Comparison of ENCODE assay signal across 18 cellular contexts in genomic region chr7:14021069-14021468, GRCh38. TPM values are rescaled to one million over a fixed set of nuclear protein-coding genes. Genes with fewer than 3 reads are reported as not detected.
DNase-seq lines count a peak whose midpoint lies in the region; ATAC-seq, FAIRE-seq and TF ChIP-seq lines count a peak whose summit lies in the region.
"Had no signal": no experiment of that assay in that cellular context is flagged by ENCODE, and none has a peak within 500 bp of the region (broad histone marks: within the 10 kb centered on the region; RNA-seq: fewer than 3 reads in every experiment).

No MANE protein-coding gene starts in this region.

- no peak overlapping the region for H3K27ac Mint-ChIP-seq in activated T-helper 17 cell treated with anti-CD3 and anti-CD28 coated beads, Interleukin-2, amount 50 U/mL, for 72 hours
- H3K27ac Mint-ChIP-seq: activated naive CD8-positive, alpha-beta T cell had no signal

- peak overlapping the region; percentile 35; the same call in 1 of the 2 replicates for H2BK120ac ChIP-seq in IMR-90 (ENCODE audit: low read depth, low read length)

- CTCF ChIA-PET in IMR-90 (lab: Yijun Ruan, JAX) (no interaction called here), K562 (lab: Yijun Ruan, JAX; ENCODE audit: low intra/inter-chr PET ratio) (no interaction called here)

- peak overlapping the region; percentile 56; the same call in 1 of the 2 replicates for H3K4me2 ChIP-seq in IMR-90 (ENCODE audit: low read depth, low read length)
- no peak overlapping the region for H3K4me2 ChIP-seq in K562 (ENCODE audit: insufficient read depth, low read length)
- H3K4me2 ChIP-seq: A549, PC-9 had no signal

- no peak overlapping the region; the same call in 1 of the 2 replicates for H3K27ac ChIP-seq in ACC112 (ENCODE audit: low read depth, low read length)
- H3K27ac ChIP-seq in IMR-90 (ENCODE audit: insufficient read depth, low read length), result no peak overlapping the region
- no peak overlapping the region for H3K27ac ChIP-seq in K562 (ENCODE audit: extremely low read depth, low read depth, low read length)
- H3K27ac ChIP-seq: A549, colonic mucosa, PC-9 had no signal

- H2BK15ac ChIP-seq in IMR-90 (ENCODE audit: low read depth, low read length), result no peak overlapping the region; the same call in 2 of the 3 replicates

- no peak overlapping the region for H2BK5ac ChIP-seq in IMR-90 (ENCODE audit: low read depth, low read length, poor library complexity, severe bottlenecking)

- no peaks in the 10 kb centered on the region for H3K36me3 Mint-ChIP-seq in activated T-helper 17 cell treated with anti-CD3 and anti-CD28 coated beads, Interleukin-2, amount 50 U/mL, for 72 hours (ENCODE audit: low read depth)
- H3K36me3 Mint-ChIP-seq: activated naive CD8-positive, alpha-beta T cell had no signal

- intact Hi-C loops in IMR-90 (cut with micrococcal nuclease) (no loop called here), K562 (cut with micrococcal nuclease) (no loop called here)

- FAIRE-seq in K562 (lab: Jason Lieb, UNC), result no peak
- FAIRE-seq: A549 had no signal

- DNase-seq in IMR-90 (peak; percentile 84), K562 (ENCODE audit: extremely low read depth in 1 of 4, low spot score in 3 of 4) (no peak), glomerular visceral epithelial cell (ENCODE audit: extremely low spot score) (peak; percentile 21), NCI-H2196 (lab: John Stamatoyannopoulos, UW; ENCODE audit: unreplicated experiment) (no peak), NCI-H146 treated with DMSO at 0.1 percent for 48 hours (lab: John Stamatoyannopoulos, UW; ENCODE audit: unreplicated experiment) (no peak)
- no peak for DNase-seq in activated CD4-positive, alpha-beta T cell treated with anti-CD3 and anti-CD28 coated beads for 48 hours
- DNase-seq: activated CD4-positive, CD25-positive, alpha-beta regulatory T cell; activated CD8-positive, alpha-beta memory T cell treated with anti-CD3 and anti-CD28 coated beads, Interleukin-2, amount 50 U/mL, for 48 hours; colonic mucosa; NCI-H1417; NCI-H446; PC-9; stimulated activated naive CD4-positive, alpha-beta T cell treated with Interleukin-2 at 50 U/mL for 16 hours; T-helper 1 cell had no signal

- H2AK5ac ChIP-seq in IMR-90 (ENCODE audit: low read depth, low read length), result no peak overlapping the region

- TF ChIP-seq EP300 in K562 (IDR thresholded peaks at IDR 0.05; ENCODE audit: low read length), result no peak

- peaks cover 15% of the 10 kb centered on the region for H3K4me1 ChIP-seq in ACC112 (ENCODE audit: control insufficient read depth, insufficient read depth, low read length, unreplicated experiment)
- H3K4me1 ChIP-seq in IMR-90 (ENCODE audit: control insufficient read depth, insufficient read depth, low read length), result peaks cover 5% of the 10 kb centered on the region
- H3K4me1 ChIP-seq in K562 (replicated peaks in 1 of 2; ENCODE audit: control insufficient read depth in 2 of 2, insufficient read depth in 2 of 2, low read length in 2 of 2), result no peaks in the 10 kb centered on the region
- H3K4me1 ChIP-seq: A549, colonic mucosa had no signal

- H2AK9ac ChIP-seq in IMR-90 (replicated peaks; ENCODE audit: low read depth, low read length, poor library complexity), result no peak overlapping the region

- H3K79me2 ChIP-seq in ACC112 (ENCODE audit: control insufficient read depth, insufficient read depth, low read length, unreplicated experiment) (no peaks in the 10 kb centered on the region), K562 (ENCODE audit: control insufficient read depth, insufficient read depth, low read length) (no peaks in the 10 kb centered on the region)

- H2BK20ac ChIP-seq in IMR-90 (ENCODE audit: low read depth, low read length), result no peak overlapping the region

- peaks cover 3% of the 10 kb centered on the region for H3K27me3 Mint-ChIP-seq in activated T-helper 17 cell treated with anti-CD3 and anti-CD28 coated beads, Interleukin-2, amount 50 U/mL, for 72 hours
- H3K27me3 Mint-ChIP-seq: activated naive CD8-positive, alpha-beta T cell had no signal

- no peak overlapping the region for H3K56ac ChIP-seq in IMR-90 (ENCODE audit: extremely low read depth, insufficient read depth, low read length)

- TF ChIP-seq RAD21 in IMR-90 (IDR thresholded peaks at IDR 0.05; ENCODE audit: low read length), result no peak
- TF ChIP-seq RAD21 in K562 (CRISPR knock-in tag; conservative IDR thresholded peaks at IDR 0.05 in 1 of 2, IDR thresholded peaks at IDR 0.05 in 1 of 2), result no peak

- peak overlapping the region; percentile 25; the same call in 1 of the 2 replicates for H3K4me3 ChIP-seq in ACC112 (ENCODE audit: low read depth, low read length)
- no peak overlapping the region for H3K4me3 ChIP-seq in IMR-90 (ENCODE audit: insufficient read depth, low read depth, low read length)
- H3K4me3 ChIP-seq in K562, result no peak overlapping the region
- H3K4me3 ChIP-seq: A549, colonic mucosa, PC-9 had no signal

- no peak overlapping the region for H3K4me3 Mint-ChIP-seq in activated T-helper 17 cell treated with anti-CD3 and anti-CD28 coated beads, Interleukin-2, amount 50 U/mL, for 72 hours
- H3K4me3 Mint-ChIP-seq: activated naive CD8-positive, alpha-beta T cell had no signal

- no peak overlapping the region for H2AFZ ChIP-seq in ACC112 (ENCODE audit: low read length, unreplicated experiment)
- no peak overlapping the region for H2AFZ ChIP-seq in IMR-90 (replicated peaks; ENCODE audit: low read length, poor library complexity)
- H2AFZ ChIP-seq in K562 (ENCODE audit: low read depth, low read length), result no peak overlapping the region
- H2AFZ ChIP-seq: PC-9 had no signal

- H3K79me1 ChIP-seq in IMR-90 (ENCODE audit: low read depth in 1 of 2, low read length in 2 of 2), result no peaks in the 10 kb centered on the region

- H3K9ac ChIP-seq in IMR-90 (ENCODE audit: low read depth, low read length) (no peak overlapping the region), K562 (ENCODE audit: insufficient read depth in 1 of 2, low read depth in 2 of 2, low read length in 2 of 2) (no peak overlapping the region)

- H4K20me1 ChIP-seq in IMR-90 (ENCODE audit: insufficient read depth, low read length) (no peaks in the 10 kb centered on the region), K562 (replicated peaks; ENCODE audit: control insufficient read depth, insufficient read depth, low read length) (no peaks in the 10 kb centered on the region)

- WGBS in IMR-90 (ENCODE audit: extremely low coverage in 2 of 2, insufficient read length in 1 of 2), 2 experiments, result no CpG with 5 or more reads among the region's 3 CpGs
- WGBS in K562 (ENCODE audit: insufficient coverage, low coverage, missing lambda C conversion rate), result 34% methylated on average over 3 of the region's 3 CpGs

- H3K4me1 Mint-ChIP-seq in activated T-helper 17 cell treated with anti-CD3 and anti-CD28 coated beads, Interleukin-2, amount 50 U/mL, for 72 hours, result no peaks in the 10 kb centered on the region

- H3K23ac ChIP-seq in IMR-90 (ENCODE audit: low read depth, low read length), result no peak overlapping the region

- H3K9me3 ChIP-seq in IMR-90 (ENCODE audit: control insufficient read depth, insufficient read depth, low read length) (no peaks in the 10 kb centered on the region), K562 (replicated peaks; ENCODE audit: control insufficient read depth, insufficient read depth, low read depth, low read length) (no peaks in the 10 kb centered on the region)
- H3K9me3 ChIP-seq: A549, colonic mucosa had no signal

- H4K5ac ChIP-seq in IMR-90 (ENCODE audit: low read depth, low read length), result no peak overlapping the region

- no peak overlapping the region for H3K18ac ChIP-seq in IMR-90 (ENCODE audit: low read depth, low read length)

- BruUV-seq in IMR-90 (replicated peaks; lab: Mats Ljungman, UMichigan), result no TSS peak
- BruUV-seq in K562 (replicated peaks; lab: Mats Ljungman, UMichigan), result no TSS peak

- in situ Hi-C loops in IMR-90 (cut with MboI; ENCODE audit: low sequenced_read_pairs), result loop anchor here (25.0 kb wide), 1 partner anchor 484 kb away; no protein-coding TSS in a partner anchor
- in situ Hi-C loops in K562 (cut with MboI), result no loop called here

- H3K27me3 ChIP-seq in ACC112 (ENCODE audit: insufficient read depth, low read length), result no peaks in the 10 kb centered on the region
- H3K27me3 ChIP-seq in IMR-90 (ENCODE audit: control insufficient read depth, insufficient read depth, low read length), result no peaks in the 10 kb centered on the region
- no peaks in the 10 kb centered on the region for H3K27me3 ChIP-seq in K562 (ENCODE audit: control insufficient read depth in 2 of 2, insufficient read depth in 2 of 2, low read length in 2 of 2)
- H3K27me3 ChIP-seq: colonic mucosa had no signal

- ATAC-seq in IMR-90 (ENCODE audit: low read depth) (peak; percentile 86), K562 (peak; percentile 34; the same call in 2 of the 3 replicates)
- no peak for ATAC-seq in activated T-helper 17 cell treated with anti-CD3 and anti-CD28 coated beads, Interleukin-2, amount 50 U/mL, for 72 hours (replicated peaks)
- ATAC-seq: A549 had no signal

- peak overlapping the region; percentile 51; the same call in 1 of the 2 replicates for H3K14ac ChIP-seq in IMR-90 (replicated peaks; ENCODE audit: low read depth, low read length)

- no peak overlapping the region for H4K91ac ChIP-seq in IMR-90 (ENCODE audit: insufficient read depth, low read depth, low read length)

- H3K36me3 ChIP-seq in ACC112 (ENCODE audit: insufficient read depth, low read length), result no peaks in the 10 kb centered on the region
- H3K36me3 ChIP-seq in IMR-90 (ENCODE audit: control insufficient read depth, insufficient read depth, low read length), result no peaks in the 10 kb centered on the region
- peaks cover 13% of the 10 kb centered on the region; the same call in 2 of the 3 replicates for H3K36me3 ChIP-seq in K562 (ENCODE audit: control insufficient read depth, insufficient read depth, low read length)
- H3K36me3 ChIP-seq: colonic mucosa had no signal

- H3K9me1 ChIP-seq in IMR-90 (ENCODE audit: insufficient read depth, low read length) (0 out of 2 replicates have a peak, but pooled peaks cover 2% of the 10 kb centered on the region), K562 (ENCODE audit: control insufficient read depth, insufficient read depth, low read length) (no peaks in the 10 kb centered on the region)

- no peak overlapping the region for H3K4ac ChIP-seq in IMR-90 (ENCODE audit: low read depth, low read length)

- no peaks in the 10 kb centered on the region for H3K9me3 Mint-ChIP-seq in activated T-helper 17 cell treated with anti-CD3 and anti-CD28 coated beads, Interleukin-2, amount 50 U/mL, for 72 hours

- TF ChIP-seq POLR2A in IMR-90 (IDR thresholded peaks at IDR 0.05; ENCODE audit: low read depth, low read length) (no peak), K562 (conservative IDR thresholded peaks at IDR 0.05) (no peak)

- no peak overlapping the region for H4K8ac ChIP-seq in IMR-90 (ENCODE audit: low read depth in 2 of 2, low read length in 2 of 2)

- POLR2A ChIA-PET in IMR-90 (lab: Charles Lee; ENCODE audit: unreplicated experiment) (no interaction called here), K562 (lab: Yijun Ruan, JAX) (no interaction called here)

- no peak for TF ChIP-seq CTCF in IMR-90 (conservative IDR thresholded peaks at IDR 0.05; ENCODE audit: low read depth, low read length)
- no peak for TF ChIP-seq CTCF in K562 (IDR thresholded peaks at IDR 0.05 in 2 of 3, conservative IDR thresholded peaks at IDR 0.05 in 1 of 3; ENCODE audit: insufficient read depth in 2 of 3, low read depth in 1 of 3, low read length in 3 of 3)

- dilution Hi-C loops in IMR-90 (cut with HindIII; ENCODE audit: low sequenced_read_pairs, unreplicated experiment), result no loop called here

RNA-seq across cellular contexts. Expression of gene ETV1, which starts 31.6 kb away (rescaled TPM):
- total RNA-seq in IMR-90 (2012; rRNA removed) (17.2 and 21.1 TPM in 2 replicates), K562 (2014; rRNA removed) (8.0 and 9.8 TPM in 2 replicates), K562 (2014; rRNA removed; fragmentation: Illumina TruSeq; extraction: Trizol) (15.9 and 16.3 TPM in 2 replicates), K562 (2015; rRNA removed; fragmentation: Illumina TruSeq; extraction: Trizol) (11.3 and 14.0 TPM in 2 replicates), K562 (2021) (18.1 and 27.4 TPM in 2 replicates)
- polyA plus RNA-seq in IMR-90 (2012; rRNA removed) (8.6 and 11.9 TPM in 2 replicates), K562 (2011; rRNA removed) (15.8 and 16.2 TPM in 2 replicates), K562 (2014; fragmentation: Illumina TruSeq; extraction: Trizol) (21.1 and 23.1 TPM in 2 replicates), K562 (2014; fragmentation: Nextera tagmentation; extraction: Ambion mirVana) (1 to 10 TPM; 7.2 to 9.8 TPM), K562 (2014; rRNA removed) (10.5 and 12.0 TPM in 2 replicates)
- polyA plus RNA-seq in IMR-90 (2012; cell fraction: cytosol; rRNA removed), result 3.8 and 7.2 TPM in 2 replicates
- 7.0 and 10.1 TPM in 2 replicates for polyA plus RNA-seq in IMR-90 (2012; cell fraction: nucleus; rRNA removed; ENCODE audit: low replicate concordance)
- 19.5 and 42.2 TPM in 2 replicates for total RNA-seq in K562 (2011; cell fraction: chromatin; rRNA removed; ENCODE audit: low replicate concordance)
- total RNA-seq in K562 (2011; cell fraction: nucleolus; rRNA removed), result 10.2 and 11.8 TPM in 2 replicates
- 23.3 and 36.9 TPM in 2 replicates for total RNA-seq in K562 (2011; cell fraction: nucleoplasm; rRNA removed)
- polyA plus RNA-seq in K562 (2011; cell fraction: cytosol; rRNA removed), result 12.6 and 14.8 TPM in 2 replicates
- polyA plus RNA-seq in K562 (2011; cell fraction: nucleus; rRNA removed), result 28.7 and 41.6 TPM in 2 replicates
- polyA plus RNA-seq in K562 (2012), result 15.6 and 21.3 TPM in 2 replicates
- polyA minus RNA-seq in K562 (2011; rRNA and poly(A)+ RNA removed), result 20.5 and 28.2 TPM in 2 replicates
- 5.4 and 7.4 TPM in 2 replicates for polyA minus RNA-seq in K562 (2011; cell fraction: cytosol; rRNA and poly(A)+ RNA removed)
- polyA minus RNA-seq in K562 (2011; cell fraction: nucleus; rRNA and poly(A)+ RNA removed), result 16.8 and 35.5 TPM in 2 replicates
- 1 to 10 TPM; 1.4 to 1.7 TPM for total RNA-seq in activated T-helper 17 cell treated with anti-CD3 and anti-CD28 coated beads, Interleukin-2, amount 50 U/mL, for 72 hours

Comparison
In these comparisons a context has a peak if more than half of its experiments do, and no peak if none do; other contexts are left out.
1. DNase-seq: peak in IMR-90 (single experiment) and glomerular visceral epithelial cell (single experiment); none in K562 (0 of 4), NCI-H2196 (single experiment), activated CD4-positive, alpha-beta T cell treated with anti-CD3 and anti-CD28 coated beads for 48 hours (single experiment) and NCI-H146 treated with DMSO at 0.1 percent for 48 hours (single experiment).